In the genomic region with DNA sequence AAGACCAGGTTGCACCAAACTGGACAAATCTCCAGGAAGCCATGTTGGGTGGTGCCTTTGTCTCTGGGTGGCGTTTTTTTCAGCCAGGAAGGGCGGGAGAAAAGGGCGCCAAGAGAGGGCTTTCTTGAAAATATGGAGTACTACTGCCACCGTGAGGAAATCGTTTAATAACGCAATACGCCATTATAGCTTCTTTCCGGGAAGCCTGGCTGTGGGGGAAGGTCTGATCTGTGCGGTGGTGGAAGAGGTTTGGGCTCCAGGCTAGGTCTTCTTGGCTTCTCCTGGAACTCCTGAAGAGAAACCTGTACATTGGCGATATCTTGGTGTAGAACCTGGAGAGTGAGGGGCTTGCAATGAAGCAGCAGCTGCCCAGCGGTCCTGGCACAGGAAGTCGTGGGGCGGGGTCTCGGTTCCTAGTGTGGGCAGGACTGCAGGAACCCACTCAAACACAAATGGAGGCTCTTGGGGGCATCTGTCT, we compare ENCODE assay signal across 8 cellular contexts.
A peak's percentile ranks its signal among the peaks of the same experiment; 100 is the strongest.
DNase-seq lines count a peak whose midpoint lies in the region; TF ChIP-seq lines count a peak whose summit lies in the region.

No MANE protein-coding gene starts in this region.

- TF ChIP-seq CTCF in coronary artery (IDR thresholded peaks at IDR 0.05) = peak; percentile 15

- no peak overlapping the region for H3K4me3 ChIP-seq in H7 (ENCODE audit: insufficient read depth, low read depth, low read length)
- peak overlapping the region; percentile 73 for H3K4me3 ChIP-seq in coronary artery

- peaks cover 42% of the 10 kb centered on the region for H3K36me3 ChIP-seq in H7 (replicated peaks; ENCODE audit: control insufficient read depth, insufficient read depth, low read length)

- peak; percentile 44 for DNase-seq in DMS153 treated with DMSO at 0.1 percent for 48 hours (lab: John Stamatoyannopoulos, UW; ENCODE audit: unreplicated experiment)
- peak; percentile 51 for DNase-seq in H7
- DNase-seq in NCI-H748 (lab: John Stamatoyannopoulos, UW; ENCODE audit: unreplicated experiment) = peak; percentile 87
- DNase-seq in coronary artery (ENCODE audit: low spot score) = peak; percentile 88
- peak; percentile 74 for DNase-seq in smooth muscle cell of the brain vasculature (ENCODE audit: low read depth, low spot score)
- no peak for DNase-seq in activated CD4-positive, alpha-beta T cell treated with anti-CD3 and anti-CD28 coated beads, Interleukin-2, amount 50 U/mL, for 1 hour
- DNase-seq in MV-4-11 (lab: John Stamatoyannopoulos, UW) = no peak
- DNase-seq in stimulated activated CD4-positive, alpha-beta T cell treated with anti-CD3 and anti-CD28 coated beads, Interleukin-4, amount 100 ng/mL, for 24 hours = no peak

- H3K27ac ChIP-seq in coronary artery = peak overlapping the region; percentile 73

- H3K27me3 ChIP-seq in H7 (ENCODE audit: control insufficient read depth, insufficient read depth, low read length) = no peaks in the 10 kb centered on the region

Comparison
In these comparisons a context has a peak if more than half of its experiments do, and no peak if none do; other contexts are left out.
1. DNase-seq: peak in DMS153 treated with DMSO at 0.1 percent for 48 hours (single experiment), H7 (single experiment), NCI-H748 (single experiment), coronary artery (single experiment) and smooth muscle cell of the brain vasculature (single experiment); none in activated CD4-positive, alpha-beta T cell treated with anti-CD3 and anti-CD28 coated beads, Interleukin-2, amount 50 U/mL, for 1 hour (single experiment), MV-4-11 (single experiment) and stimulated activated CD4-positive, alpha-beta T cell treated with anti-CD3 and anti-CD28 coated beads, Interleukin-4, amount 100 ng/mL, for 24 hours (single experiment).